In the genomic region with DNA sequence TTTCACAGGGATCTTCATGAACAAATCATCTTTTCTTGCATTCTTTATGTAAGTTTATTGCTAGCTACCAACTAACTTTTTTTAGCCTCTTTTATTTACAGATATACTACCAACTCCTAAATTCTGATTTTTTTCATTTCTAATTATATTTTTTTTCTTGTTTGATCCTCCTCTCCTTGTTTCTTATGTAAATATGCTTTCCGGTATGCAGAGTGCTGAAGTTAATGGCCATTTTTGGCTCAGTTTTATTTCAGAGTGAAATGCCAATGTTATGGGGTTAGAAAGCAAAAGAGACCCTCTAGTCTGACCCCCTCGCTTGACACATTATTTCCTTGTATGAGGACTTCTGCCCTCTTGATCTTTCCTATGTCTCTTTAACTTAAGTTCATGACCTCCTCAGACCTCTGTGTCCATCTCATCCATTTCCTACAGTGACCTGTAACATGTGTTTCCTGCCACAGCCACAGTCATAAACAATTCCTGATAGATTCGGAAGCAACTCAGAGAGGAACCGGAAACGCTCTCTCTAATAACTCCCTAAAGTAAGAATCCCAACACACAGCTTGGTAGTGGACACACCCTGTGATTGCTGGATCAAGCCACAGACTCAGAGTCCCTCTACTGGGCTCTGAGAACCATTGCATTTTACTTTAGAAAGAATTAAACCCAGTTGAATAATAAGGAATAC, we compare ENCODE assay signal across 8 cellular contexts. TPM values are rescaled to one million over a fixed set of nuclear protein-coding genes. Genes with fewer than 3 reads are reported as not detected.
DNase-seq lines count a peak whose midpoint lies in the region; ATAC-seq and TF ChIP-seq lines count a peak whose summit lies in the region.

No MANE protein-coding gene starts in this region.

- H3K27ac Mint-ChIP-seq in activated CD8-positive, alpha-beta T cell treated with anti-CD3 and anti-CD28 coated beads for 36 hours = no peak overlapping the region
- H3K27ac Mint-ChIP-seq in activated T-helper 2 cell treated with anti-CD3 and anti-CD28 coated beads, Interferon-gamma antibody, Interleukin-2, Interleukin-4, amounts not matched to agents 10 μg/mL and 5 μg/mL and 100 μg/mL, durations not matched to agents 14 hours and 24 hours and 36 hours = no peak overlapping the region

- H3K9me3 ChIP-seq in MM.1S (replicated peaks; ENCODE audit: insufficient read depth, low read length) = no peaks in the 10 kb centered on the region
- no peaks in the 10 kb centered on the region for H3K9me3 ChIP-seq in hepatocyte (ENCODE audit: low read depth)
- H3K9me3 ChIP-seq in spleen = no peaks in the 10 kb centered on the region

- no peaks in the 10 kb centered on the region for H3K79me2 ChIP-seq in MM.1S (ENCODE audit: low read length)
- no peaks in the 10 kb centered on the region for H3K79me2 ChIP-seq in hepatocyte

- H3K36me3 Mint-ChIP-seq in activated CD8-positive, alpha-beta T cell treated with anti-CD3 and anti-CD28 coated beads for 36 hours (ENCODE audit: low read depth) = no peaks in the 10 kb centered on the region
- H3K36me3 Mint-ChIP-seq in activated T-helper 2 cell treated with anti-CD3 and anti-CD28 coated beads, Interferon-gamma antibody, Interleukin-2, Interleukin-4, amounts not matched to agents 10 μg/mL and 5 μg/mL and 100 μg/mL, durations not matched to agents 14 hours and 24 hours and 36 hours (ENCODE audit: low read depth) = no peaks in the 10 kb centered on the region

- TF ChIP-seq CTCF in MM.1S (IDR thresholded peaks at IDR 0.05; ENCODE audit: low read length) (peak; percentile 30), astrocyte of the cerebellum (IDR thresholded peaks at IDR 0.05; ENCODE audit: low read depth, low read length, missing control alignments) (peak; percentile 82), hepatocyte (IDR thresholded peaks at IDR 0.05; ENCODE audit: poor library complexity) (peak; percentile 71), spleen (IDR thresholded peaks at IDR 0.05 in 8 of 11, conservative IDR thresholded peaks at IDR 0.05 in 3 of 11) (peak; percentile 26 to 84 (median 58))
- TF ChIP-seq CTCF in activated CD8-positive, alpha-beta T cell treated with anti-CD3 and anti-CD28 coated beads for 36 hours (IDR thresholded peaks at IDR 0.05) = no peak

- H3K27me3 Mint-ChIP-seq in activated CD8-positive, alpha-beta T cell treated with anti-CD3 and anti-CD28 coated beads for 36 hours = peaks cover 5% of the 10 kb centered on the region
- peaks cover 30% of the 10 kb centered on the region for H3K27me3 Mint-ChIP-seq in activated T-helper 2 cell treated with anti-CD3 and anti-CD28 coated beads, Interferon-gamma antibody, Interleukin-2, Interleukin-4, amounts not matched to agents 10 μg/mL and 5 μg/mL and 100 μg/mL, durations not matched to agents 14 hours and 24 hours and 36 hours (ENCODE audit: low read depth)

- no peaks in the 10 kb centered on the region for H3K9me2 ChIP-seq in MM.1S (replicated peaks; ENCODE audit: insufficient read depth, low read length)
- H3K9me2 ChIP-seq in hepatocyte (replicated peaks; ENCODE audit: insufficient read depth) = no peaks in the 10 kb centered on the region

- H3K4me3 Mint-ChIP-seq in activated CD8-positive, alpha-beta T cell treated with anti-CD3 and anti-CD28 coated beads for 36 hours = no peak overlapping the region
- H3K4me3 Mint-ChIP-seq in activated T-helper 2 cell treated with anti-CD3 and anti-CD28 coated beads, Interferon-gamma antibody, Interleukin-2, Interleukin-4, amounts not matched to agents 10 μg/mL and 5 μg/mL and 100 μg/mL, durations not matched to agents 14 hours and 24 hours and 36 hours (ENCODE audit: low read depth) = no peak overlapping the region

- intact Hi-C loops in spleen (cut with DNase I; ENCODE audit: low total_unique reads) = loop anchor here (10.0 kb wide), 1 partner anchor 84 kb away; the partner anchor contains the start of gene ABLIM3
- intact Hi-C loops in activated CD8-positive, alpha-beta T cell treated with anti-CD3 and anti-CD28 coated beads for 36 hours (cut with micrococcal nuclease) = no loop called here
- intact Hi-C loops in activated T-helper 2 cell treated with anti-CD3 and anti-CD28 coated beads, Interferon-gamma antibody, Interleukin-2, Interleukin-4, amounts not matched to agents 10 μg/mL and 5 μg/mL and 100 μg/mL, durations not matched to agents 14 hours and 24 hours and 36 hours (cut with micrococcal nuclease) = no loop called here

- H3K9me3 Mint-ChIP-seq in activated CD8-positive, alpha-beta T cell treated with anti-CD3 and anti-CD28 coated beads for 36 hours = no peaks in the 10 kb centered on the region
- H3K9me3 Mint-ChIP-seq in activated T-helper 2 cell treated with anti-CD3 and anti-CD28 coated beads, Interferon-gamma antibody, Interleukin-2, Interleukin-4, amounts not matched to agents 10 μg/mL and 5 μg/mL and 100 μg/mL, durations not matched to agents 14 hours and 24 hours and 36 hours = no peaks in the 10 kb centered on the region

- H3K36me3 ChIP-seq in MM.1S (replicated peaks; ENCODE audit: insufficient read depth, low read length) (no peaks in the 10 kb centered on the region), hepatocyte (replicated peaks; ENCODE audit: insufficient read depth, low read depth) (no peaks in the 10 kb centered on the region), spleen (peaks cover 0 to 8% (median 0%) of the 10 kb centered on the region in 6 donors)

- no peak for ATAC-seq in activated CD8-positive, alpha-beta T cell treated with anti-CD3 and anti-CD28 coated beads for 36 hours

- H2AFZ ChIP-seq in MM.1S (ENCODE audit: low read length) (no peak overlapping the region), hepatocyte (no peak overlapping the region)

- H3K4me1 ChIP-seq in MM.1S (ENCODE audit: low read length) (no peaks in the 10 kb centered on the region), hepatocyte (ENCODE audit: insufficient read depth) (peaks cover 3% of the 10 kb centered on the region), spleen (peaks cover 4 to 31% (median 14%) of the 10 kb centered on the region in 6 donors)

- no peaks in the 10 kb centered on the region for H3F3A ChIP-seq in MM.1S (ENCODE audit: insufficient read depth, low read length)

- H3K27ac ChIP-seq in MM.1S (ENCODE audit: low read length) (no peak overlapping the region), hepatocyte (no peak overlapping the region), spleen (peak overlapping the region in 7 of 8 donors; percentile 23 to 59 (median 48))

- WGBS in hepatocyte (ENCODE audit: low lambda C conversion rate, missing lambda C conversion rate) = 51% methylated on average over 5 of the region's 5 CpGs
- 20 to 34% (median 25%) methylated on average over 5 of the region's 5 CpGs for WGBS in spleen, 5 donors

- in situ Hi-C loops in Caki2 (cut with HindIII; ENCODE audit: low pct_unique_long_range_greater_than_20kb, low sequenced_read_pairs) = no loop called here
- in situ Hi-C loops in astrocyte of the cerebellum (cut with HindIII; ENCODE audit: low sequenced_read_pairs) = no loop called here

- no peak overlapping the region for H3K9ac ChIP-seq in MM.1S (ENCODE audit: low read length)

- peak; percentile 44 for DNase-seq in Caki2 (ENCODE audit: low read depth)
- DNase-seq in MM.1S = no peak
- peak; percentile 75 for DNase-seq in astrocyte of the cerebellum (ENCODE audit: low read depth)
- peak; percentile 69 for DNase-seq in hepatocyte (ENCODE audit: low spot score)
- no peak for DNase-seq in spleen
- no peak for DNase-seq in activated CD8-positive, alpha-beta memory T cell treated with anti-CD3 and anti-CD28 coated beads for 24 hours
- no peak for DNase-seq in activated CD8-positive, alpha-beta T cell treated with anti-CD3 and anti-CD28 coated beads for 36 hours
- no peak for DNase-seq in activated T-helper 2 cell treated with anti-CD3 and anti-CD28 coated beads, Interferon-gamma antibody, Interleukin-2, Interleukin-4, amounts not matched to agents 10 μg/mL and 5 μg/mL and 100 μg/mL, durations not matched to agents 14 hours and 24 hours and 36 hours (ENCODE audit: low spot score)

- H3K4me2 ChIP-seq in MM.1S (ENCODE audit: low read depth, low read length) (no peak overlapping the region), hepatocyte (no peak overlapping the region)

- CTCF ChIA-PET in activated CD8-positive, alpha-beta T cell treated with anti-CD3 and anti-CD28 coated beads for 36 hours (lab: Charles Lee) = no interaction called here

- H3K27me3 ChIP-seq in MM.1S (replicated peaks; ENCODE audit: insufficient read depth, low read length) = no peaks in the 10 kb centered on the region
- peaks cover 16% of the 10 kb centered on the region for H3K27me3 ChIP-seq in hepatocyte
- H3K27me3 ChIP-seq in spleen (replicated peaks in 1 of 7) = peaks cover 0 to 39% (median 3%) of the 10 kb centered on the region in 7 donors

- TF ChIP-seq POLR2A in spleen (IDR thresholded peaks at IDR 0.05) = no peak

- H4K20me1 ChIP-seq in MM.1S (ENCODE audit: insufficient read depth, low read length) (no peaks in the 10 kb centered on the region), hepatocyte (ENCODE audit: insufficient read depth, poor library complexity, severe bottlenecking) (no peaks in the 10 kb centered on the region)

- POLR2A ChIA-PET in activated CD8-positive, alpha-beta T cell treated with anti-CD3 and anti-CD28 coated beads for 36 hours (lab: Charles Lee) = no interaction called here

- H3K4me3 ChIP-seq in MM.1S (ENCODE audit: low read length) (no peak overlapping the region), astrocyte of the cerebellum (ENCODE audit: low read depth, low read length) (no peak overlapping the region), hepatocyte (no peak overlapping the region), spleen (no peak overlapping the region)

- no peaks in the 10 kb centered on the region for H3K4me1 Mint-ChIP-seq in activated CD8-positive, alpha-beta T cell treated with anti-CD3 and anti-CD28 coated beads for 36 hours (ENCODE audit: low read depth)
- no peaks in the 10 kb centered on the region for H3K4me1 Mint-ChIP-seq in activated T-helper 2 cell treated with anti-CD3 and anti-CD28 coated beads, Interferon-gamma antibody, Interleukin-2, Interleukin-4, amounts not matched to agents 10 μg/mL and 5 μg/mL and 100 μg/mL, durations not matched to agents 14 hours and 24 hours and 36 hours (ENCODE audit: low read depth)

RNA-seq across cellular contexts. Expression of gene AFAP1L1, which starts 42.9 kb away (rescaled TPM):
- 1.3 and 3.6 TPM in 2 replicates for total RNA-seq in Caki2 (2014; rRNA removed; shearing (Covaris generic); ENCODE audit: low replicate concordance)
- total RNA-seq in hepatocyte (1.2 and 1.3 TPM in 2 replicates), spleen (10 to 100 TPM in 6 of 7 donors, 1 to 10 TPM in 1; 9.0 to 21.8 (median 15.4) TPM)
- polyA plus RNA-seq in hepatocyte (1.8 and 2.3 TPM in 2 replicates), spleen (1 to 10 TPM; 1.7 to 6.0 (median 4.8) TPM)
- total RNA-seq in activated CD8-positive, alpha-beta T cell treated with anti-CD3 and anti-CD28 coated beads for 36 hours = 1 to 10 TPM; 1.3 to 1.6 TPM
- not detected in 2 replicates for total RNA-seq in activated T-helper 2 cell treated with anti-CD3 and anti-CD28 coated beads, Interferon-gamma antibody, Interleukin-2, Interleukin-4, amounts not matched to agents 10 μg/mL and 5 μg/mL and 100 μg/mL, durations not matched to agents 14 hours and 24 hours and 36 hours

Comparison
In these comparisons a context has a peak if more than half of its experiments do, and no peak if none do; other contexts are left out.
1. DNase-seq: peak in Caki2 (single experiment), astrocyte of the cerebellum (single experiment) and hepatocyte (single experiment); none in MM.1S (single experiment), spleen (single experiment), activated CD8-positive, alpha-beta memory T cell treated with anti-CD3 and anti-CD28 coated beads for 24 hours (single experiment), activated CD8-positive, alpha-beta T cell treated with anti-CD3 and anti-CD28 coated beads for 36 hours (single experiment) and activated T-helper 2 cell treated with anti-CD3 and anti-CD28 coated beads, Interferon-gamma antibody, Interleukin-2, Interleukin-4, amounts not matched to agents 10 μg/mL and 5 μg/mL and 100 μg/mL, durations not matched to agents 14 hours and 24 hours and 36 hours (single experiment).
2. H3K27ac ChIP-seq: peak in spleen (7 of 8); none in MM.1S (single experiment) and hepatocyte (single experiment).